ENCODE assay signal across 24 cellular contexts in the genomic region with DNA sequence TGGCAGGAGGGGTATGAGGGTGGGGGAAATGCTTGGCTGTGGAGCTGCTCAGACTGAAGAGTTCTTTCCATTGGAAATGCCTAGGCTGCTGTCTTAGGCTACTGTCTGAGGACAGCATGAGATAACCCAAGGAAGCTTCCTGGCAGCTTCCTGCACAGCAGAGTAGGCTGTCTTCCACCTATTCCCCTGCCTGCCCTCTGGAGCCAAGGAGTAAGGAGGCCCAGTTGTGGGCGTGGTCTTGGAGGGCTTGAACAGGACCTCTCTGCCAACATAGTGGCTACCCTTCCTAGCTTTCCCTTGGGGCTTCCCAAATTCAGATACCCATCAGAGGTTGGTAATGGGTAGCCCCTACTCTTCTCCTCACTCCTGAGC. TPM values are rescaled to one million over a fixed set of nuclear protein-coding genes. Genes with fewer than 3 reads are reported as not detected.
DNase-seq lines count a peak whose midpoint lies in the region; ATAC-seq and TF ChIP-seq lines count a peak whose summit lies in the region.
"Had no signal": no experiment of that assay in that cellular context is flagged by ENCODE, and none has a peak within 500 bp of the region (broad histone marks: within the 10 kb centered on the region; RNA-seq: fewer than 3 reads in every experiment).

No MANE protein-coding gene starts in this region.

- no peaks in the 10 kb centered on the region for H3K9me3 ChIP-seq in thoracic aorta
- H3K9me3 ChIP-seq: colonic mucosa had no signal

- peaks cover 23% of the 10 kb centered on the region for H3K4me1 Mint-ChIP-seq in neural crest cell

- no peak overlapping the region for H3K27ac Mint-ChIP-seq in neural crest cell (ENCODE audit: unreplicated experiment)
- H3K27ac Mint-ChIP-seq: activated CD8-positive, alpha-beta T cell treated with anti-CD3 and anti-CD28 coated beads, Interleukin-2, amount 10 ng/mL, durations not matched to agents 7 days and 5 days; activated naive CD4-positive, alpha-beta T cell treated with anti-CD3 and anti-CD28 coated beads for 36 hours; activated T-cell treated with anti-CD3 and anti-CD28 coated beads, Interleukin-2, amount 50 U/mL, for 24 hours had no signal

- CTCF ChIA-PET in RWPE1 (lab: Yijun Ruan, JAX): interaction anchor here (0.9 to 2.6 kb wide), 3 partner anchors 8 to 26 kb away, joined by 3 to 8 read pairs (median 5); no protein-coding TSS in a partner anchor

- H3K27ac ChIP-seq in RWPE1 (peak overlapping the region; percentile 99), caudate nucleus (ENCODE audit: low read depth, low read length) (peak overlapping the region; percentile 92), thoracic aorta (peak overlapping the region; percentile 51 to 85)
- H3K27ac ChIP-seq: colonic mucosa, HL-60, PC-9 had no signal

- H3K36me3 ChIP-seq in thoracic aorta: peaks cover 41% of the 10 kb centered on the region
- H3K36me3 ChIP-seq: colonic mucosa had no signal

- H3K4me1 ChIP-seq in thoracic aorta (ENCODE audit: control insufficient read depth in 1 of 2, low read depth in 2 of 2): peaks cover 10 to 54% of the 10 kb centered on the region in 2 donors

- H3K36me3 Mint-ChIP-seq in neural crest cell (ENCODE audit: low read depth): peaks cover 8% of the 10 kb centered on the region

- ATAC-seq in thoracic aorta (ENCODE audit: insufficient number of reproducible peaks, low FRiP score, low read depth): no peak
- ATAC-seq in HG02642 (IDR thresholded peaks at IDR 0.05; ENCODE audit: poor library complexity, unreplicated experiment): no peak
- ATAC-seq in GM21367 (IDR thresholded peaks at IDR 0.05; ENCODE audit: unreplicated experiment): no peak
- ATAC-seq: activated CD8-positive, alpha-beta T cell treated with anti-CD3 and anti-CD28 coated beads, Interleukin-2, amount 10 ng/mL, durations not matched to agents 7 days and 5 days; left colon had no signal

- H3K9me3 Mint-ChIP-seq in neural crest cell: no peaks in the 10 kb centered on the region
- H3K9me3 Mint-ChIP-seq: activated naive CD4-positive, alpha-beta T cell treated with anti-CD3 and anti-CD28 coated beads for 36 hours; activated T-cell treated with anti-CD3 and anti-CD28 coated beads, Interleukin-2, amount 50 U/mL, for 24 hours had no signal

- DNase-seq in RWPE1 (ENCODE audit: low spot score) (no peak), caudate nucleus (lab: John Stamatoyannopoulos, UW) (no peak), neural crest cell (ENCODE audit: low read depth, low spot score) (no peak), thoracic aorta (ENCODE audit: low spot score) (no peak), occipital lobe (lab: John Stamatoyannopoulos, UW) (no peak)
- DNase-seq: activated CD4-positive, CD25-positive, alpha-beta regulatory T cell; activated CD8-positive, alpha-beta T cell treated with anti-CD3 and anti-CD28 coated beads, Interleukin-2, amount 10 ng/mL, durations not matched to agents 7 days and 5 days; activated naive CD4-positive, alpha-beta T cell treated with anti-CD3 and anti-CD28 coated beads for 36 hours; activated T-cell treated with anti-CD3 and anti-CD28 coated beads, Interleukin-2, amount 50 U/mL, for 24 hours; AML-193; colonic mucosa; DMS79; NCI-H1436; PC-9; stimulated activated CD4-positive, alpha-beta T cell treated with anti-CD3 and anti-CD28 coated beads, Interleukin-4, amount 100 ng/mL, for 1 hour had no signal

- no peaks in the 10 kb centered on the region for H3K27me3 Mint-ChIP-seq in neural crest cell (ENCODE audit: low read depth)
- H3K27me3 Mint-ChIP-seq: activated T-cell treated with anti-CD3 and anti-CD28 coated beads, Interleukin-2, amount 50 U/mL, for 24 hours had no signal

- no peak overlapping the region for H3K4me3 ChIP-seq in thoracic aorta
- H3K4me3 ChIP-seq: colonic mucosa, PC-9, skin epidermis had no signal

- no peaks in the 10 kb centered on the region for H3K27me3 ChIP-seq in thoracic aorta (replicated peaks; ENCODE audit: insufficient read depth)
- H3K27me3 ChIP-seq: colonic mucosa had no signal

- TF ChIP-seq CTCF in RWPE1 (conservative IDR thresholded peaks at IDR 0.05; ENCODE audit: low read depth): no peak
- TF ChIP-seq CTCF in neural crest cell (conservative IDR thresholded peaks at IDR 0.05): no peak
- no peak for TF ChIP-seq CTCF in thoracic aorta (IDR thresholded peaks at IDR 0.05)

- POLR2A ChIA-PET in RWPE1 (lab: Yijun Ruan, JAX; ENCODE audit: low non-redundant PET): no interaction called here

- H3K4me3 Mint-ChIP-seq in neural crest cell: peak overlapping the region; percentile 19
- H3K4me3 Mint-ChIP-seq: activated CD8-positive, alpha-beta T cell treated with anti-CD3 and anti-CD28 coated beads, Interleukin-2, amount 10 ng/mL, durations not matched to agents 7 days and 5 days; activated naive CD4-positive, alpha-beta T cell treated with anti-CD3 and anti-CD28 coated beads for 36 hours; activated T-cell treated with anti-CD3 and anti-CD28 coated beads, Interleukin-2, amount 50 U/mL, for 24 hours had no signal

RNA-seq across cellular contexts. Expression of gene PHLDB1, which starts 25.9 kb away (rescaled TPM):
- total RNA-seq in neural crest cell (108 and 120 TPM in 2 replicates), thoracic aorta (100 to 1,000 TPM; 206 to 377 TPM), occipital lobe (65.8 TPM)

RNA-seq across cellular contexts. Expression of gene TREH, which starts 46.1 kb away (rescaled TPM):
- total RNA-seq in neural crest cell (not detected in 2 replicates), thoracic aorta (not detected), occipital lobe (not detected)
- total RNA-seq: activated CD8-positive, alpha-beta T cell treated with anti-CD3 and anti-CD28 coated beads, Interleukin-2, amount 10 ng/mL, durations not matched to agents 7 days and 5 days; activated naive CD4-positive, alpha-beta T cell treated with anti-CD3 and anti-CD28 coated beads for 36 hours; endothelial cell of umbilical vein; frontal cortex; M059J; PC-9; subcutaneous adipose tissue had no signal
